In genomic region chr10:132137111-132138072, GRCh38 we compare ENCODE assay signal across 17 cellular contexts.
"Had no signal": no experiment of that assay in that cellular context is flagged by ENCODE, and none has a peak within 500 bp of the region (broad histone marks: within the 10 kb centered on the region; RNA-seq: fewer than 3 reads in every experiment).

No MANE protein-coding gene starts in this region.

- H3K27me3 ChIP-seq: body of pancreas, uterus had no signal

- H3K4me1 Mint-ChIP-seq: memory B cell; stimulated activated effector memory CD8-positive, alpha-beta T cell treated with anti-CD3 and anti-CD28 coated beads, Interleukin-12 subunit alpha, Interleukin-12 subunit beta, amount 100 ng/mL, for 72 hours had no signal

- H3K4me3 ChIP-seq: body of pancreas, coronary artery, esophagus squamous epithelium, uterus had no signal

- H3K36me3 ChIP-seq: esophagus squamous epithelium, uterus had no signal

- H3K27ac ChIP-seq: body of pancreas, coronary artery, esophagus squamous epithelium, uterus had no signal

- H3K4me3 Mint-ChIP-seq: activated CD4-positive, alpha-beta memory T cell treated with anti-CD3 and anti-CD28 coated beads for 36 hours; activated naive CD8-positive, alpha-beta T cell; memory B cell; stimulated activated effector memory CD8-positive, alpha-beta T cell treated with anti-CD3 and anti-CD28 coated beads, Interleukin-12 subunit alpha, Interleukin-12 subunit beta, amount 100 ng/mL, for 72 hours had no signal

- H3K27ac Mint-ChIP-seq: activated CD4-positive, alpha-beta memory T cell treated with anti-CD3 and anti-CD28 coated beads for 36 hours; activated naive CD8-positive, alpha-beta T cell; memory B cell; nephron; stimulated activated effector memory CD8-positive, alpha-beta T cell treated with anti-CD3 and anti-CD28 coated beads, Interleukin-12 subunit alpha, Interleukin-12 subunit beta, amount 100 ng/mL, for 72 hours had no signal

- H3K9me3 ChIP-seq: body of pancreas, esophagus squamous epithelium, uterus had no signal

- H3K36me3 Mint-ChIP-seq: activated CD4-positive, alpha-beta memory T cell treated with anti-CD3 and anti-CD28 coated beads for 36 hours; activated naive CD8-positive, alpha-beta T cell; memory B cell; stimulated activated effector memory CD8-positive, alpha-beta T cell treated with anti-CD3 and anti-CD28 coated beads, Interleukin-12 subunit alpha, Interleukin-12 subunit beta, amount 100 ng/mL, for 72 hours had no signal

- ATAC-seq: body of pancreas; sciatic nerve; stimulated activated effector memory CD8-positive, alpha-beta T cell treated with anti-CD3 and anti-CD28 coated beads, Interleukin-12 subunit alpha, Interleukin-12 subunit beta, amount 100 ng/mL, for 72 hours had no signal

- DNase-seq: activated CD4-positive, alpha-beta memory T cell treated with anti-CD3 and anti-CD28 coated beads for 36 hours; activated CD4-positive, alpha-beta T cell treated with anti-CD3 and anti-CD28 coated beads for 1 hour; activated gamma-delta T cell treated with Interleukin-2 at 50 U/mL for 16 hours; activated T-cell treated with anti-CD3 and anti-CD28 coated beads, Interleukin-2, amount 50 U/mL, for 48 hours; amniotic stem cell; body of pancreas; central memory CD4-positive, alpha-beta T cell; effector CD8-positive, alpha-beta T cell; esophagus squamous epithelium; stimulated activated CD4-positive, alpha-beta T cell treated with anti-CD3 and anti-CD28 coated beads, Interleukin-2, amount 100 ng/mL, for 24 hours; uterus had no signal

- H3K4me1 ChIP-seq: body of pancreas, uterus had no signal

- H3K9me3 Mint-ChIP-seq: activated CD4-positive, alpha-beta memory T cell treated with anti-CD3 and anti-CD28 coated beads for 36 hours; memory B cell; nephron; stimulated activated effector memory CD8-positive, alpha-beta T cell treated with anti-CD3 and anti-CD28 coated beads, Interleukin-12 subunit alpha, Interleukin-12 subunit beta, amount 100 ng/mL, for 72 hours had no signal
